In the genomic region with DNA sequence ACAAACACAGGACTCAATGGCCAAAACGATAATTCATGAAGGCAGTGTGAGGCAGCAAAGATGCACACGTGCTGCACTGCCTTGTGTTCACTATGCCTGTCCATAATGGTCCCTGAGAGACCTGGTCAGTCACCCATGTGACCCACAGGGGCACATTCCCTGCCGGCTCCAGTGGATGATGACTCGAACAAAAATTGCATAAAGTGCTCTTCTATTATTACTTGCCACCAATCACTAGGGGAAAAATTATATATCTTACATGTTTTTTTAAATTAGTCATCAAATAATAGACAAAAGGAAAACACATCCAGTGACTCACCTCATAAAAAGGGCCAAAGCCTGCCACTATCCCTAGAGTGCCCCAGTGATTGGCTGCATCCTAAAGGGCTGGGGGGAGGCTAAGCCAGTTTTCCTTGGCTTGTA, we compare ENCODE assay signal across 10 cellular contexts. TPM values are rescaled to one million over a fixed set of nuclear protein-coding genes. Genes with fewer than 3 reads are reported as not detected.
DNase-seq lines count a peak whose midpoint lies in the region; TF ChIP-seq lines count a peak whose summit lies in the region.
"Had no signal": no experiment of that assay in that cellular context is flagged by ENCODE, and none has a peak within 500 bp of the region (broad histone marks: within the 10 kb centered on the region; RNA-seq: fewer than 3 reads in every experiment).

No MANE protein-coding gene starts in this region.

- no peak overlapping the region for H2AK5ac ChIP-seq in mesendoderm (ENCODE audit: low read length)

- DNase-seq in ELR (ENCODE audit: low read depth) (peak; percentile 95), NCI-H69 (lab: John Stamatoyannopoulos, UW) (peak; percentile 8), dedifferentiated amniotic fluid mesenchymal stem cell (ENCODE audit: extremely low spot score) (peak; percentile 64), osteocyte (ENCODE audit: extremely low spot score, unreplicated experiment) (no peak), NCI-H510A (lab: John Stamatoyannopoulos, UW) (no peak), mesothelial cell of epicardium (ENCODE audit: low spot score in 2 of 2, unreplicated experiment in 2 of 2) (no peak), mesendoderm (no peak), ureter (ENCODE audit: low spot score) (no peak)
- DNase-seq: activated CD4-positive, CD25-positive, alpha-beta regulatory T cell treated with anti-CD3 and anti-CD28 coated beads, Interleukin-2, amount 50 U/mL, for 72 hours had no signal

- H3K56ac ChIP-seq in mesendoderm (ENCODE audit: low read length): no peak overlapping the region

- H3K9ac ChIP-seq in mesendoderm (ENCODE audit: low read length): no peak overlapping the region

- H3K23ac ChIP-seq in mesendoderm (ENCODE audit: low read length): no peak overlapping the region

- H3K4me3 Mint-ChIP-seq in osteocyte (ENCODE audit: unreplicated experiment) (peak overlapping the region; percentile 1), mesothelial cell of epicardium (no peak overlapping the region)

- WGBS in mesendoderm (ENCODE audit: extremely low coverage, insufficient coverage, low lambda C conversion rate): no CpG with 5 or more reads among the region's 4 CpGs

- no peak overlapping the region for H3K4ac ChIP-seq in mesendoderm (ENCODE audit: low read depth, low read length)

- H2BK120ac ChIP-seq in mesendoderm (ENCODE audit: low read depth, low read length): no peak overlapping the region

- no peak overlapping the region for H2BK15ac ChIP-seq in mesendoderm (replicated peaks; ENCODE audit: low read depth)

- no peaks in the 10 kb centered on the region for H3K9me3 Mint-ChIP-seq in osteocyte (ENCODE audit: unreplicated experiment)
- no peaks in the 10 kb centered on the region for H3K9me3 Mint-ChIP-seq in mesothelial cell of epicardium

- H2BK5ac ChIP-seq in mesendoderm (ENCODE audit: low read length): no peak overlapping the region

- H3K4me1 Mint-ChIP-seq in osteocyte (ENCODE audit: unreplicated experiment) (peaks cover 50% of the 10 kb centered on the region), mesothelial cell of epicardium (peaks cover 8% of the 10 kb centered on the region)

- no peak overlapping the region for H3K18ac ChIP-seq in mesendoderm (ENCODE audit: low read length)

- H3K36me3 Mint-ChIP-seq in osteocyte (ENCODE audit: unreplicated experiment): peaks cover 55% of the 10 kb centered on the region
- peaks cover 56% of the 10 kb centered on the region for H3K36me3 Mint-ChIP-seq in mesothelial cell of epicardium

- H3K79me2 ChIP-seq in mesendoderm (ENCODE audit: control insufficient read depth, insufficient read depth, low read length): no peaks in the 10 kb centered on the region

- no peak overlapping the region for H3K4me2 ChIP-seq in mesendoderm (ENCODE audit: low read length)

- peak overlapping the region; percentile 88 for H3K27ac Mint-ChIP-seq in osteocyte (ENCODE audit: unreplicated experiment)
- H3K27ac Mint-ChIP-seq in mesothelial cell of epicardium: no peak overlapping the region

- H4K5ac ChIP-seq in mesendoderm (ENCODE audit: low read length): no peak overlapping the region

- no peaks in the 10 kb centered on the region for H3K27me3 ChIP-seq in mesendoderm (ENCODE audit: insufficient read depth, low read length, poor library complexity)
- H3K27me3 ChIP-seq: neutrophil had no signal

- H3K4me1 ChIP-seq in mesendoderm (ENCODE audit: control insufficient read depth, low read depth, low read length): no peaks in the 10 kb centered on the region

- H3K4me3 ChIP-seq in mesendoderm (ENCODE audit: low read length): no peak overlapping the region

- H3K27ac ChIP-seq in mesendoderm (ENCODE audit: low read depth, low read length): no peak overlapping the region
- H3K27ac ChIP-seq: neutrophil had no signal

- H3K27me3 Mint-ChIP-seq in osteocyte (ENCODE audit: unreplicated experiment) (no peaks in the 10 kb centered on the region), mesothelial cell of epicardium (ENCODE audit: low read depth) (no peaks in the 10 kb centered on the region)

- H4K8ac ChIP-seq in mesendoderm (ENCODE audit: low read depth, low read length): no peak overlapping the region

- H3K36me3 ChIP-seq in mesendoderm (ENCODE audit: control insufficient read depth, insufficient read depth, low read length): peaks cover 5% of the 10 kb centered on the region

- TF ChIP-seq CTCF in osteocyte (IDR thresholded peaks at IDR 0.05) (peak; percentile 6), mesothelial cell of epicardium (IDR thresholded peaks at IDR 0.05; ENCODE audit: unreplicated experiment) (no peak)

- no peaks in the 10 kb centered on the region for H3K79me1 ChIP-seq in mesendoderm (ENCODE audit: low read length)

RNA-seq across cellular contexts. Expression of a gene that starts 47.5 kb away (rescaled TPM):
- total RNA-seq in osteocyte: 53.2 and 57.0 TPM in 2 replicates
- 81.5 to 88.4 TPM (median 86.2 TPM) in 3 replicates for total RNA-seq in mesothelial cell of epicardium
- 63.1 TPM for polyA plus RNA-seq in mesendoderm (2013, experiment 1 of 2)
- 69.1 TPM for polyA plus RNA-seq in mesendoderm (2013, experiment 2 of 2)
- 73.7 TPM for total RNA-seq in ureter

Comparison
In these comparisons a context has a peak if more than half of its experiments do, and no peak if none do; other contexts are left out.
1. DNase-seq: peak in ELR (single experiment), NCI-H69 (single experiment) and dedifferentiated amniotic fluid mesenchymal stem cell (single experiment); none in osteocyte (single experiment), NCI-H510A (single experiment), mesothelial cell of epicardium (0 of 2), mesendoderm (single experiment) and ureter (single experiment).